In the genomic region with DNA sequence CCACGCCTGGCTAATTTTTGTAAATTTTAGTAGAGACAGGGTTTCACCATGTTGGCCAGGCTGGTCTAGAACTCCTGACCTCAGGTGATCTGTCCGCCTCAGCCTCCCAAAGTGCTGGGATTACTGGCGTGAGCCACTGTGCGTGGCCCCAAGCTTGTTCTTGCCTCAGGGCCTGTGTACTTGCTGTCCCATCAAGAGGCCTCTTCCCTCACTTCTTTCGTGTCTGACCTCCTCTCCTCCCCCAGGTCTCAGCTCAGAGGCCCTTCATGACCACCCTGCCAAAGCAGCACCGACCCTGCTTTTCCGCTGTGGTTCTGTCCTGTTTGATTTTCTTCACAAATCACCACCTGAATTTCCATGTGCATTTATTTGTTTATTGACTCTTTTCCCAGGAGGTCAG, we compare ENCODE assay signal across 2 cellular contexts.
TF ChIP-seq lines count a peak whose summit lies in the region.

No MANE protein-coding gene starts in this region.

TF ChIP-seq in WTC11, 78 proteins besides CTCF, POLR2A, EP300 and RAD21 (continued from another document):
- TF ChIP-seq, protein P1, sequence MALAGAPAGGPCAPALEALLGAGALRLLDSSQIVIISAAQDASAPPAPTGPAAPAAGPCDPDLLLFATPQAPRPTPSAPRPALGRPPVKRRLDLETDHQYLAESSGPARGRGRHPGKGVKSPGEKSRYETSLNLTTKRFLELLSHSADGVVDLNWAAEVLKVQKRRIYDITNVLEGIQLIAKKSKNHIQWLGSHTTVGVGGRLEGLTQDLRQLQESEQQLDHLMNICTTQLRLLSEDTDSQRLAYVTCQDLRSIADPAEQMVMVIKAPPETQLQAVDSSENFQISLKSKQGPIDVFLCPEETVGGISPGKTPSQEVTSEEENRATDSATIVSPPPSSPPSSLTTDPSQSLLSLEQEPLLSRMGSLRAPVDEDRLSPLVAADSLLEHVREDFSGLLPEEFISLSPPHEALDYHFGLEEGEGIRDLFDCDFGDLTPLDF (CRISPR knock-in tag; IDR thresholded peaks at IDR 0.05): no peak
- no peak for TF ChIP-seq ZNF423 (CRISPR knock-in tag; IDR thresholded peaks at IDR 0.05)
- no peak for TF ChIP-seq TCF7 (CRISPR knock-in tag; IDR thresholded peaks at IDR 0.05; ENCODE audit: low read depth)
- TF ChIP-seq, protein P2, sequence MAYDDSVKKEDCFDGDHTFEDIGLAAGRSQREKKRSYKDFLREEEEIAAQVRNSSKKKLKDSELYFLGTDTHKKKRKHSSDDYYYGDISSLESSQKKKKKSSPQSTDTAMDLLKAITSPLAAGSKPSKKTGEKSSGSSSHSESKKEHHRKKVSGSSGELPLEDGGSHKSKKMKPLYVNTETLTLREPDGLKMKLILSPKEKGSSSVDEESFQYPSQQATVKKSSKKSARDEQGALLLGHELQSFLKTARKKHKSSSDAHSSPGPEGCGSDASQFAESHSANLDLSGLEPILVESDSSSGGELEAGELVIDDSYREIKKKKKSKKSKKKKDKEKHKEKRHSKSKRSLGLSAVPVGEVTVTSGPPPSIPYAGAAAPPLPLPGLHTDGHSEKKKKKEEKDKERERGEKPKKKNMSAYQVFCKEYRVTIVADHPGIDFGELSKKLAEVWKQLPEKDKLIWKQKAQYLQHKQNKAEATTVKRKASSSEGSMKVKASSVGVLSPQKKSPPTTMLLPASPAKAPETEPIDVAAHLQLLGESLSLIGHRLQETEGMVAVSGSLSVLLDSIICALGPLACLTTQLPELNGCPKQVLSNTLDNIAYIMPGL (CRISPR knock-in tag; IDR thresholded peaks at IDR 0.05): no peak

TF ChIP-seq in liver, 16 proteins besides CTCF, POLR2A, EP300 and RAD21 (continued from another document):
- TF ChIP-seq, protein P3, sequence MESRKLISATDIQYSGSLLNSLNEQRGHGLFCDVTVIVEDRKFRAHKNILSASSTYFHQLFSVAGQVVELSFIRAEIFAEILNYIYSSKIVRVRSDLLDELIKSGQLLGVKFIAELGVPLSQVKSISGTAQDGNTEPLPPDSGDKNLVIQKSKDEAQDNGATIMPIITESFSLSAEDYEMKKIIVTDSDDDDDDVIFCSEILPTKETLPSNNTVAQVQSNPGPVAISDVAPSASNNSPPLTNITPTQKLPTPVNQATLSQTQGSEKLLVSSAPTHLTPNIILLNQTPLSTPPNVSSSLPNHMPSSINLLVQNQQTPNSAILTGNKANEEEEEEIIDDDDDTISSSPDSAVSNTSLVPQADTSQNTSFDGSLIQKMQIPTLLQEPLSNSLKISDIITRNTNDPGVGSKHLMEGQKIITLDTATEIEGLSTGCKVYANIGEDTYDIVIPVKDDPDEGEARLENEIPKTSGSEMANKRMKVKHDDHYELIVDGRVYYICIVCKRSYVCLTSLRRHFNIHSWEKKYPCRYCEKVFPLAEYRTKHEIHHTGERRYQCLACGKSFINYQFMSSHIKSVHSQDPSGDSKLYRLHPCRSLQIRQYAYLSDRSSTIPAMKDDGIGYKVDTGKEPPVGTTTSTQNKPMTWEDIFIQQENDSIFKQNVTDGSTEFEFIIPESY (IDR thresholded peaks at IDR 0.05): no peak
- TF ChIP-seq TAF1 (conservative IDR thresholded peaks at IDR 0.05) (no peak), EGR1 (IDR thresholded peaks at IDR 0.05; ENCODE audit: low read depth in 2 of 2) (no peak), YY1 (IDR thresholded peaks at IDR 0.05) (no peak), NR2F2 (IDR thresholded peaks at IDR 0.05) (no peak), RXRA (IDR thresholded peaks at IDR 0.05) (no peak), FOXA2 (IDR thresholded peaks at IDR 0.05) (no peak)
- TF ChIP-seq, protein P4, sequence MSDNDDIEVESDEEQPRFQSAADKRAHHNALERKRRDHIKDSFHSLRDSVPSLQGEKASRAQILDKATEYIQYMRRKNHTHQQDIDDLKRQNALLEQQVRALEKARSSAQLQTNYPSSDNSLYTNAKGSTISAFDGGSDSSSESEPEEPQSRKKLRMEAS (IDR thresholded peaks at IDR 0.05): no peak
- TF ChIP-seq, protein P5, sequence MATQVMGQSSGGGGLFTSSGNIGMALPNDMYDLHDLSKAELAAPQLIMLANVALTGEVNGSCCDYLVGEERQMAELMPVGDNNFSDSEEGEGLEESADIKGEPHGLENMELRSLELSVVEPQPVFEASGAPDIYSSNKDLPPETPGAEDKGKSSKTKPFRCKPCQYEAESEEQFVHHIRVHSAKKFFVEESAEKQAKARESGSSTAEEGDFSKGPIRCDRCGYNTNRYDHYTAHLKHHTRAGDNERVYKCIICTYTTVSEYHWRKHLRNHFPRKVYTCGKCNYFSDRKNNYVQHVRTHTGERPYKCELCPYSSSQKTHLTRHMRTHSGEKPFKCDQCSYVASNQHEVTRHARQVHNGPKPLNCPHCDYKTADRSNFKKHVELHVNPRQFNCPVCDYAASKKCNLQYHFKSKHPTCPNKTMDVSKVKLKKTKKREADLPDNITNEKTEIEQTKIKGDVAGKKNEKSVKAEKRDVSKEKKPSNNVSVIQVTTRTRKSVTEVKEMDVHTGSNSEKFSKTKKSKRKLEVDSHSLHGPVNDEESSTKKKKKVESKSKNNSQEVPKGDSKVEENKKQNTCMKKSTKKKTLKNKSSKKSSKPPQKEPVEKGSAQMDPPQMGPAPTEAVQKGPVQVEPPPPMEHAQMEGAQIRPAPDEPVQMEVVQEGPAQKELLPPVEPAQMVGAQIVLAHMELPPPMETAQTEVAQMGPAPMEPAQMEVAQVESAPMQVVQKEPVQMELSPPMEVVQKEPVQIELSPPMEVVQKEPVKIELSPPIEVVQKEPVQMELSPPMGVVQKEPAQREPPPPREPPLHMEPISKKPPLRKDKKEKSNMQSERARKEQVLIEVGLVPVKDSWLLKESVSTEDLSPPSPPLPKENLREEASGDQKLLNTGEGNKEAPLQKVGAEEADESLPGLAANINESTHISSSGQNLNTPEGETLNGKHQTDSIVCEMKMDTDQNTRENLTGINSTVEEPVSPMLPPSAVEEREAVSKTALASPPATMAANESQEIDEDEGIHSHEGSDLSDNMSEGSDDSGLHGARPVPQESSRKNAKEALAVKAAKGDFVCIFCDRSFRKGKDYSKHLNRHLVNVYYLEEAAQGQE (IDR thresholded peaks at IDR 0.05): no peak
